ENCODE assay signal across 8 cellular contexts in the genomic region with DNA sequence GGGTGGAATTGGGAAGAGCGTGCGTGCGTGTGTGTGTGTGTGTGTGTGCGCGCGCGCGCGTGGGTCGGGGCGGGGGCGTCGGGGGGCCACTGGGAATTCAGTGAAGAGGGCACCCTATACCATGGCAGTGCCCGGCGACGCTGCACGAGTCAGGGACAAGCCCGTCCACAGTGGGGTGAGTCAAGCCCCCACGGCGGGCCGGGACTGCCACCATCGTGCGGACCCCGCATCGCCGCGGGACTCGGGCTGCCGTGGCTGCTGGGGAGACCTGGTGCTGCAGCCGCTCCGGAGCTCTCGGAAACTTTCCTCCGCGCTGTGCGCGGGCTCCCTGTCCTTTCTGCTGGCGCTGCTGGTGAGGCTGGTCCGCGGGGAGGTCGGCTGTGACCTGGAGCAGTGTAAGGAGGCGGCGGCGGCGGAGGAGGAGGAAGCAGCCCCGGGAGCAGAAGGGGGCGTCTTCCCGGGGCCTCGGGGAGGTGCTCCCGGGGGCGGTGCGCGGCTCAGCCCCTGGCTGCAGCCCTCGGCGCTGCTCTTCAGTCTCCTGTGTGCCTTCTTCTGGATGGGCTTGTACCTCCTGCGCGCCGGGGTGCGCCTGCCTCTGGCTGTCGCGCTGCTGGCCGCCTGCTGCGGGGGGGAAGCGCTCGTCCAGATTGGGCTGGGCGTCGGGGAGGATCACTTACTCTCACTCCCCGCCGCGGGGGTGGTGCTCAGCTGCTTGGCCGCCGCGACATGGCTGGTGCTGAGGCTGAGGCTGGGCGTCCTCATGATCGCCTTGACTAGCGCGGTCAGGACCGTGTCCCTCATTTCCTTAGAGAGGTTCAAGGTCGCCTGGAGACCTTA. TPM values are rescaled to one million over a fixed set of nuclear protein-coding genes. Genes with fewer than 3 reads are reported as not detected.
DNase-seq lines count a peak whose midpoint lies in the region; ATAC-seq and TF ChIP-seq lines count a peak whose summit lies in the region.
"Had no signal": no experiment of that assay in that cellular context is flagged by ENCODE, and none has a peak within 500 bp of the region (broad histone marks: within the 10 kb centered on the region; RNA-seq: fewer than 3 reads in every experiment).

No MANE protein-coding gene starts in this region.

- H3K23ac ChIP-seq in H9 (ENCODE audit: insufficient read length, low read depth, low read length): no peak overlapping the region

- H3K36me3 ChIP-seq in smooth muscle cell (ENCODE audit: low read depth): no peaks in the 10 kb centered on the region

- H3K9me3 ChIP-seq in H9 (ENCODE audit: control insufficient read depth, low read depth, low read length) (no peaks in the 10 kb centered on the region), smooth muscle cell (replicated peaks; ENCODE audit: low read depth) (no peaks in the 10 kb centered on the region)

- H3K9ac ChIP-seq in H9 (ENCODE audit: extremely low read depth, insufficient read length, low read length): no peak overlapping the region
- no peak overlapping the region for H3K9ac ChIP-seq in smooth muscle cell (ENCODE audit: low read depth)

- H2BK5ac ChIP-seq in H9 (ENCODE audit: insufficient read length, low read length): no peak overlapping the region

- H3K27ac Mint-ChIP-seq in H9: peak overlapping the region in 2 of 3 experiments; percentile 58 to 68; a peak in 4 of 7 replicates

- H3K79me1 ChIP-seq in H9 (ENCODE audit: insufficient read depth, low read depth, low read length, poor library complexity, severe bottlenecking): no peaks in the 10 kb centered on the region

- no peak overlapping the region for H3K14ac ChIP-seq in H9 (ENCODE audit: insufficient read depth, low read length)

- H4K8ac ChIP-seq in H9 (replicated peaks; ENCODE audit: insufficient read length, low read depth, low read length): no peak overlapping the region

- no peak overlapping the region for H2AK5ac ChIP-seq in H9 (ENCODE audit: insufficient read length, low read length)

- peak overlapping the region; percentile 90 to 95 for H3K4me3 Mint-ChIP-seq in H9

- H2AFZ ChIP-seq in H9 (ENCODE audit: low read length) (no peak overlapping the region), smooth muscle cell (ENCODE audit: low read depth) (peak overlapping the region; percentile 88)

- no CpG with 5 or more reads among the region's 78 CpGs for WGBS in H9 (ENCODE audit: extremely low coverage, insufficient read length, low lambda C conversion rate)
- WGBS in smooth muscle cell (ENCODE audit: low lambda C conversion rate): under 1% methylated on average over 68 of the region's 78 CpGs

- no peak overlapping the region for H3T11ph ChIP-seq in H9 (ENCODE audit: low read length)

- H3K27ac ChIP-seq in H9 (ENCODE audit: insufficient read length, low read depth, low read length) (no peak overlapping the region), smooth muscle cell (ENCODE audit: low read depth) (peak overlapping the region; percentile 13)

- H3K27me3 ChIP-seq in H9 (ENCODE audit: insufficient read depth, low read length) (peaks cover 2% of the 10 kb centered on the region; the same call in 1 of the 2 replicates), smooth muscle cell (ENCODE audit: low read depth) (peaks cover 34% of the 10 kb centered on the region)

- DNase-seq in H9: peak; percentile 75
- DNase-seq in dedifferentiated amniotic fluid mesenchymal stem cell (ENCODE audit: extremely low spot score): peak; percentile 31
- DNase-seq in kidney tubule cell (ENCODE audit: low spot score): peak; percentile 47
- peak; percentile 80 for DNase-seq in smooth muscle cell (lab: John Stamatoyannopoulos, UW; ENCODE audit: unreplicated experiment)
- no peak for DNase-seq in DMS79 (lab: John Stamatoyannopoulos, UW)

- H3K18ac ChIP-seq in H9 (ENCODE audit: insufficient read length, low read depth, low read length): no peak overlapping the region

- no peak overlapping the region for H2BK12ac ChIP-seq in H9 (ENCODE audit: insufficient read length, low read depth, low read length)

- H4K91ac ChIP-seq in H9 (ENCODE audit: insufficient read length, low read depth, low read length): no peak overlapping the region

- peak overlapping the region; percentile 70 for H3K4me3 ChIP-seq in smooth muscle cell

- H3K4me1 Mint-ChIP-seq in H9: peaks cover 17 to 28% of the 10 kb centered on the region in 2 experiments

- peaks cover 21% of the 10 kb centered on the region for H3K23me2 ChIP-seq in H9 (ENCODE audit: insufficient read length, low read depth, low read length, poor library complexity, severe bottlenecking)

- no peak overlapping the region for H3K4ac ChIP-seq in H9 (ENCODE audit: low read depth, low read length)

- H3K9me3 Mint-ChIP-seq in H9: no peaks in the 10 kb centered on the region

- no peak overlapping the region for H3K56ac ChIP-seq in H9 (ENCODE audit: insufficient read length, low read depth, low read length)

- TF ChIP-seq CTCF in H9 (conservative IDR thresholded peaks at IDR 0.05) (peak; percentile 36; the same call in 2 of the 3 replicates), smooth muscle cell (IDR thresholded peaks at IDR 0.05; ENCODE audit: borderline replicate concordance, insufficient read depth, poor library complexity, severe bottlenecking) (no peak)

- H4K20me1 ChIP-seq in H9 (ENCODE audit: control insufficient read depth, insufficient read depth, insufficient read length): no peaks in the 10 kb centered on the region
- H4K20me1 ChIP-seq in smooth muscle cell (ENCODE audit: low read depth): no peaks in the 10 kb centered on the region

- H3K79me2 ChIP-seq in H9 (ENCODE audit: insufficient read depth, low read length) (no peaks in the 10 kb centered on the region), smooth muscle cell (ENCODE audit: low read depth) (peaks cover 33% of the 10 kb centered on the region)

- no peak overlapping the region for H4K5ac ChIP-seq in H9 (ENCODE audit: insufficient read length, low read depth, low read length)

- peaks cover 6% of the 10 kb centered on the region for H3F3A ChIP-seq in smooth muscle cell (ENCODE audit: low read depth)

- H2BK120ac ChIP-seq in H9 (ENCODE audit: low read depth, low read length, poor library complexity, severe bottlenecking): no peak overlapping the region

- peak overlapping the region; percentile 53 for H3K4me2 ChIP-seq in H9 (ENCODE audit: insufficient read depth, insufficient read length, low read length)
- H3K4me2 ChIP-seq in smooth muscle cell: peak overlapping the region; percentile 86

- no peak overlapping the region for H2BK20ac ChIP-seq in H9 (ENCODE audit: low read depth, low read length, poor library complexity, severe bottlenecking)

- H3K27me3 Mint-ChIP-seq in H9 (ENCODE audit: low read depth): peaks cover 31% of the 10 kb centered on the region

- H2BK15ac ChIP-seq in H9 (ENCODE audit: low read depth, low read length): no peak overlapping the region

- H3K36me3 Mint-ChIP-seq in H9 (ENCODE audit: insufficient read depth in 1 of 3, low read depth in 3 of 3): no peaks in the 10 kb centered on the region; a peak in 2 of 7 replicates

- ATAC-seq in HG02970 (IDR thresholded peaks at IDR 0.05; ENCODE audit: low FRiP score, unreplicated experiment): no peak

- no peaks in the 10 kb centered on the region; the same call in 1 of the 2 replicates for H3K4me1 ChIP-seq in H9 (ENCODE audit: insufficient read depth, low read length)
- H3K4me1 ChIP-seq in smooth muscle cell (ENCODE audit: low read depth): peaks cover 11% of the 10 kb centered on the region

TF ChIP-seq in PFSK-1, 5 proteins besides CTCF, POLR2A, EP300 and RAD21:
- no peak for TF ChIP-seq SIN3A (IDR thresholded peaks at IDR 0.05; ENCODE audit: borderline replicate concordance, insufficient read depth, low read length)
- TF ChIP-seq, protein P1, sequence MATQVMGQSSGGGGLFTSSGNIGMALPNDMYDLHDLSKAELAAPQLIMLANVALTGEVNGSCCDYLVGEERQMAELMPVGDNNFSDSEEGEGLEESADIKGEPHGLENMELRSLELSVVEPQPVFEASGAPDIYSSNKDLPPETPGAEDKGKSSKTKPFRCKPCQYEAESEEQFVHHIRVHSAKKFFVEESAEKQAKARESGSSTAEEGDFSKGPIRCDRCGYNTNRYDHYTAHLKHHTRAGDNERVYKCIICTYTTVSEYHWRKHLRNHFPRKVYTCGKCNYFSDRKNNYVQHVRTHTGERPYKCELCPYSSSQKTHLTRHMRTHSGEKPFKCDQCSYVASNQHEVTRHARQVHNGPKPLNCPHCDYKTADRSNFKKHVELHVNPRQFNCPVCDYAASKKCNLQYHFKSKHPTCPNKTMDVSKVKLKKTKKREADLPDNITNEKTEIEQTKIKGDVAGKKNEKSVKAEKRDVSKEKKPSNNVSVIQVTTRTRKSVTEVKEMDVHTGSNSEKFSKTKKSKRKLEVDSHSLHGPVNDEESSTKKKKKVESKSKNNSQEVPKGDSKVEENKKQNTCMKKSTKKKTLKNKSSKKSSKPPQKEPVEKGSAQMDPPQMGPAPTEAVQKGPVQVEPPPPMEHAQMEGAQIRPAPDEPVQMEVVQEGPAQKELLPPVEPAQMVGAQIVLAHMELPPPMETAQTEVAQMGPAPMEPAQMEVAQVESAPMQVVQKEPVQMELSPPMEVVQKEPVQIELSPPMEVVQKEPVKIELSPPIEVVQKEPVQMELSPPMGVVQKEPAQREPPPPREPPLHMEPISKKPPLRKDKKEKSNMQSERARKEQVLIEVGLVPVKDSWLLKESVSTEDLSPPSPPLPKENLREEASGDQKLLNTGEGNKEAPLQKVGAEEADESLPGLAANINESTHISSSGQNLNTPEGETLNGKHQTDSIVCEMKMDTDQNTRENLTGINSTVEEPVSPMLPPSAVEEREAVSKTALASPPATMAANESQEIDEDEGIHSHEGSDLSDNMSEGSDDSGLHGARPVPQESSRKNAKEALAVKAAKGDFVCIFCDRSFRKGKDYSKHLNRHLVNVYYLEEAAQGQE (IDR thresholded peaks at IDR 0.05; ENCODE audit: insufficient read depth in 1 of 2, low read depth in 2 of 2, low read length in 2 of 2): no peak
- peak; percentile 53; the same call in 1 of the 2 replicates for TF ChIP-seq POLR2AphosphoS5 (IDR thresholded peaks at IDR 0.05; ENCODE audit: low read depth, low read length)
- TF ChIP-seq FOXP2 (optimal IDR thresholded peaks at IDR 0.05; ENCODE audit: borderline replicate concordance, extremely low read depth, extremely low read length, insufficient read depth): peak; percentile 72
- peak; percentile 69; the same call in 1 of the 2 replicates for TF ChIP-seq TAF1 (IDR thresholded peaks at IDR 0.05; ENCODE audit: borderline replicate concordance, insufficient read depth, low read length)

RNA-seq across cellular contexts. Expression of a gene that starts 1.0 kb away (rescaled TPM):
- 3.0 TPM in 2 replicates for total RNA-seq in H9 (2021)
- polyA plus RNA-seq in PFSK-1 (2012; ENCODE audit: insufficient read length, low read depth): 15.2 TPM
- total RNA-seq in smooth muscle cell: 6.1 and 8.6 TPM in 2 replicates
- 1.3 and 1.8 TPM in 2 replicates for polyA plus RNA-seq in smooth muscle cell
- total RNA-seq: T-helper 2 cell treated with Interferon-gamma antibody and Interleukin-4, amounts not matched to agents 100 ng/mL and 5 ng/mL, for 36 hours had no signal
